ENCODE assay signal across 15 cellular contexts in genomic region chr1:89643577-89643976, GRCh38.
"Had no signal": no experiment of that assay in that cellular context is flagged by ENCODE, and none has a peak within 500 bp of the region (broad histone marks: within the 10 kb centered on the region; RNA-seq: fewer than 3 reads in every experiment).

No MANE protein-coding gene starts in this region.

- H3K27ac ChIP-seq: adrenal gland, foreskin keratinocyte, parathyroid adenoma, sigmoid colon, SJCRH30, tibial nerve had no signal

- H3K36me3 ChIP-seq: adrenal gland, sigmoid colon, SJCRH30, spleen had no signal

- H3K27me3 ChIP-seq: adrenal gland, foreskin keratinocyte, sigmoid colon, SJCRH30, spleen, tibial nerve had no signal

- H3K27me3 Mint-ChIP-seq: dendritic cell treated with granulocyte-macrophage colony-stimulating factor and Interleukin-4, amounts not matched to agents 40 ng/mL and 50 ng/mL, for 4 days; stimulated activated naive B cell treated with anti-CD40 and anti-IgM and Interleukin-4, amounts not matched to agents 10 μg/mL and 1 μg/mL and 100 μg/mL, for 72 hours had no signal

- H3K27ac Mint-ChIP-seq: activated T-helper 1 cell treated with anti-CD3 and anti-CD28 coated beads, Interleukin-12 subunit alpha, Interleukin-12 subunit beta, Interleukin-2, Interleukin-4 antibody, amounts not matched to agents 30 ng/mL and 10 ng/mL and 1 ng/mL, durations not matched to agents 14 hours and 24 hours and 36 hours; dendritic cell treated with granulocyte-macrophage colony-stimulating factor and Interleukin-4, amounts not matched to agents 40 ng/mL and 50 ng/mL, for 4 days; nephron had no signal

- H3K9ac ChIP-seq: parathyroid adenoma had no signal

- H3K4me3 Mint-ChIP-seq: activated T-helper 1 cell treated with anti-CD3 and anti-CD28 coated beads, Interleukin-12 subunit alpha, Interleukin-12 subunit beta, Interleukin-2, Interleukin-4 antibody, amounts not matched to agents 30 ng/mL and 10 ng/mL and 1 ng/mL, durations not matched to agents 14 hours and 24 hours and 36 hours; dendritic cell treated with granulocyte-macrophage colony-stimulating factor and Interleukin-4, amounts not matched to agents 40 ng/mL and 50 ng/mL, for 4 days; nephron; stimulated activated naive B cell treated with anti-CD40 and anti-IgM and Interleukin-4, amounts not matched to agents 10 μg/mL and 1 μg/mL and 100 μg/mL, for 72 hours had no signal

- H3K4me1 ChIP-seq: parathyroid adenoma, sigmoid colon, SJCRH30 had no signal

- DNase-seq: activated CD4-positive, alpha-beta T cell treated with anti-CD3 and anti-CD28 coated beads for 4 hours; adrenal gland; foreskin keratinocyte; head of caudate nucleus; sigmoid colon; SJCRH30; spleen; stimulated activated naive B cell treated with anti-CD40 and anti-IgM and Interleukin-4, amounts not matched to agents 10 μg/mL and 1 μg/mL and 100 μg/mL, for 72 hours; substantia nigra had no signal

- H3K4me3 ChIP-seq: adrenal gland, lung, sigmoid colon, SJCRH30, spleen, tibial nerve had no signal

- H3K4me1 Mint-ChIP-seq: nephron had no signal

- H3K9me3 ChIP-seq: sigmoid colon had no signal

- ATAC-seq: foreskin keratinocyte; stimulated activated naive B cell treated with anti-CD40 and anti-IgM and Interleukin-4, amounts not matched to agents 10 μg/mL and 1 μg/mL and 100 μg/mL, for 72 hours had no signal
